ENCODE assay signal across 8 cellular contexts in the genomic region with DNA sequence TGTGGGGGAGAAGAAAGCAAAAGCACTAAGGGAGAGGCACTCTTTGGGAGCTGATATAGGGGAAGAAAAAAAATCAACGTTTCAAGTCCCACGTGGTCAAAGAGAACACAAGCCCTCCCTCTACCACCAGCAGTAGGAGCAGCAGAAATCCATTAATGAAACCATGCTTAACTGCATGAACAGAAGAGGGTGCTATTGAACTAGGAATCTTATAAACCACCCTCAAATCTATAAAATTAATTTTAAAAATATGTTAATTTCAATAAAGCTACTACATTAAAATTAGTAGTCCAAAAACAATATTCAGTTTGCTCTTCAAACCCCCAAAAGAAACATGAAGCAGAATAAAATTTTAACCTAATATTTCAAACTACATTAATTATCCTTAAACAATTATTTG.
DNase-seq lines count a peak whose midpoint lies in the region; ATAC-seq and TF ChIP-seq lines count a peak whose summit lies in the region.

No MANE protein-coding gene starts in this region.

- CTCF ChIA-PET in WTC11 (lab: Charles Lee) = interaction anchor here (0.6 to 1.9 kb wide), 7 partner anchors 16 to 611 kb away, joined by 3 to 10 read pairs (median 3); no protein-coding TSS in a partner anchor

- POLR2A ChIA-PET in WTC11 (lab: Charles Lee) = no interaction called here

- H3K4me1 Mint-ChIP-seq in WTC11 = 0 out of 2 replicates have a peak, but pooled peaks cover 3% of the 10 kb centered on the region
- no peaks in the 10 kb centered on the region for H3K4me1 Mint-ChIP-seq in memory B cell

- no peaks in the 10 kb centered on the region for H3K9me3 Mint-ChIP-seq in WTC11
- H3K9me3 Mint-ChIP-seq in memory B cell = peaks cover 4% of the 10 kb centered on the region

- H3K27ac Mint-ChIP-seq in WTC11 (no peak overlapping the region), memory B cell (no peak overlapping the region)

- H3K27me3 Mint-ChIP-seq in WTC11 (ENCODE audit: low read depth) = no peaks in the 10 kb centered on the region; the same call in 1 of the 2 replicates
- peaks cover 4% of the 10 kb centered on the region for H3K27me3 Mint-ChIP-seq in memory B cell

- TF ChIP-seq CTCF in WTC11 (IDR thresholded peaks at IDR 0.05) = no peak

- DNase-seq in EH (ENCODE audit: low read depth) = peak; percentile 2
- peak; percentile 73 for DNase-seq in NCI-H1092 treated with DMSO at 0.1 percent for 48 hours (lab: John Stamatoyannopoulos, UW)
- no peak for DNase-seq in WTC11 (ENCODE audit: low spot score)
- peak in 1 of 2 donors; percentile 9 for DNase-seq in memory B cell (ENCODE audit: low spot score in 2 of 2)
- DNase-seq in middle frontal gyrus (ENCODE audit: extremely low spot score, low spot score) = no peak

- ATAC-seq in WTC11 (peak; percentile 86), memory B cell (ENCODE audit: low read depth) (peak; percentile 78), GM18517 (IDR thresholded peaks at IDR 0.05; ENCODE audit: unreplicated experiment) (no peak), GM21423 (IDR thresholded peaks at IDR 0.05; ENCODE audit: unreplicated experiment) (no peak), GM21381 (IDR thresholded peaks at IDR 0.05; ENCODE audit: unreplicated experiment) (no peak)

- H3K36me3 Mint-ChIP-seq in WTC11 (no peaks in the 10 kb centered on the region), memory B cell (peaks cover 3% of the 10 kb centered on the region)

- H3K4me3 Mint-ChIP-seq in WTC11 = no peak overlapping the region
- no peak overlapping the region for H3K4me3 Mint-ChIP-seq in memory B cell

TF ChIP-seq in WTC11, 78 proteins besides CTCF, POLR2A, EP300 and RAD21:
- no peak for TF ChIP-seq SMAD3 (CRISPR knock-in tag; IDR thresholded peaks at IDR 0.05; ENCODE audit: borderline replicate concordance)
- peak; percentile 68 for TF ChIP-seq USF2 (CRISPR knock-in tag; IDR thresholded peaks at IDR 0.05)
- TF ChIP-seq ZNF232 (CRISPR knock-in tag; IDR thresholded peaks at IDR 0.05) = no peak
- no peak for TF ChIP-seq RELA (CRISPR knock-in tag; IDR thresholded peaks at IDR 0.05; ENCODE audit: borderline replicate concordance)
- TF ChIP-seq USF1 (CRISPR knock-in tag; IDR thresholded peaks at IDR 0.05) = peak; percentile 55; the same call in 1 of the 2 replicates
- TF ChIP-seq TEAD1 (CRISPR knock-in tag; IDR thresholded peaks at IDR 0.05) = no peak

Comparison
In these comparisons a context has a peak if more than half of its experiments do, and no peak if none do; other contexts are left out.
1. DNase-seq: peak in EH (single experiment) and NCI-H1092 treated with DMSO at 0.1 percent for 48 hours (single experiment); none in WTC11 (single experiment) and middle frontal gyrus (single experiment).
2. ATAC-seq: peak in WTC11 (single experiment) and memory B cell (single experiment); none in GM18517 (single experiment), GM21423 (single experiment) and GM21381 (single experiment).